1 cellular context compared by ENCODE assay signal in the genomic region with DNA sequence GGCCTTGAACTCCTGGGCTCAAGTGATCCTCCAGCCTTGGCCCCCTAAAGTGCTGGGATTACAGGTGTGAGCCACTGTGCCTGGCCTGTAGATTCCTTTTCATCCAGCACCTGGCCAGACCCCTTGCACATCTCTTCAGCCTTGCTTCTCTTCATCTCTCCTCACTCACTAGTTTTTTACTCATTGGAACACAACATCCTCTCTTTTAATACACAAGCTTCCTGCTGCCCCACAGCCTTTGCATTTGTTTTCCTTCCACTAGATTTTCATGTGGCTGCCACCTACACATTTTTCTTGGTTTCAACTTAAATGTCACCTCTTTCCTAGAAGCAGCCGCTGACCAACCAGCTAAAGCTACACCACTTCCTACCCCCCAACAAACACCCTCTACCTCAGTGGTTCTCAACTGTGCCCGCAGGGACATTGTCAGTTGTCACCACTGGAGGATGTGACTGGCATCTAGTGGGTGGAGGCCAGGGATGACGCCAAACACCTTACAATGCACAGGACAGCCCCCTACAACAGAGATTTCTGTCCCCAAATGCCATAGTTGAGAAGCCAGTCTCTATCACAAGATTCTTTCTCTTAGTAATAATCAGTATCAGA.
TF ChIP-seq lines count a peak whose summit lies in the region.

No MANE protein-coding gene starts in this region.

TF ChIP-seq in H1, 55 proteins besides CTCF, POLR2A, EP300 and RAD21 (continued from another document):
- TF ChIP-seq CBX5 (IDR thresholded peaks at IDR 0.05; ENCODE audit: low read depth, low read length) = no peak
- TF ChIP-seq CTBP2 (IDR thresholded peaks at IDR 0.05; ENCODE audit: borderline replicate concordance, insufficient read depth, insufficient read length, low read length) = no peak
- TF ChIP-seq ZNF274 (IDR thresholded peaks at IDR 0.05; ENCODE audit: borderline replicate concordance, extremely low read depth, low read length) = no peak
- no peak for TF ChIP-seq GABPA (IDR thresholded peaks at IDR 0.05; ENCODE audit: borderline replicate concordance, insufficient read depth, low read length)
- TF ChIP-seq PHF8 (conservative IDR thresholded peaks at IDR 0.05; ENCODE audit: low read depth, low read length) = no peak
- TF ChIP-seq RFX5 (IDR thresholded peaks at IDR 0.05; ENCODE audit: borderline replicate concordance, low read depth, low read length) = no peak
- TF ChIP-seq CHD1 (IDR thresholded peaks at IDR 0.05; ENCODE audit: low read depth, low read length) = no peak
- no peak for TF ChIP-seq EZH2 (IDR thresholded peaks at IDR 0.05; ENCODE audit: low read depth, low read length, severe bottlenecking)
- TF ChIP-seq RNF2 (IDR thresholded peaks at IDR 0.05; ENCODE audit: borderline replicate concordance, low read depth, low read length, missing control alignments, poor library complexity, severe bottlenecking) = no peak
- TF ChIP-seq SIRT6 (IDR thresholded peaks at IDR 0.05; ENCODE audit: low read length) = no peak
- TF ChIP-seq HDAC2 (IDR thresholded peaks at IDR 0.05; ENCODE audit: borderline replicate concordance in 1 of 2, low read depth in 2 of 2, low read length in 2 of 2) = no peak
- no peak for TF ChIP-seq MAFK (IDR thresholded peaks at IDR 0.05; ENCODE audit: low read depth, low read length)
- no peak for TF ChIP-seq SP2 (IDR thresholded peaks at IDR 0.05; ENCODE audit: low read length)
- no peak for TF ChIP-seq TAF7 (optimal IDR thresholded peaks at IDR 0.05; ENCODE audit: borderline replicate concordance, low read depth, low read length)
TF ChIP-seq in H1: peak in this region for 0.
